Comparison of ENCODE assay signal across 18 cellular contexts in genomic region chr5:52995095-52995494, GRCh38.
"Had no signal": no experiment of that assay in that cellular context is flagged by ENCODE, and none has a peak within 500 bp of the region (broad histone marks: within the 10 kb centered on the region; RNA-seq: fewer than 3 reads in every experiment).

No MANE protein-coding gene starts in this region.

- DNase-seq: activated CD4-positive, alpha-beta T cell treated with anti-CD3 and anti-CD28 coated beads, Interleukin-2, amount 50 U/mL, for 48 hours; activated CD4-positive, CD25-positive, alpha-beta regulatory T cell; activated CD8-positive, alpha-beta memory T cell treated with anti-CD3 and anti-CD28 coated beads, Interleukin-2, amount 50 U/mL, for 48 hours; activated naive CD4-positive, alpha-beta T cell; colonic mucosa; effector CD4-positive, alpha-beta T cell; foreskin melanocyte; head of caudate nucleus; left ventricle myocardium inferior; ovary; stimulated activated CD4-positive, alpha-beta T cell treated with anti-CD3 and anti-CD28 coated beads, Interleukin-4, amount 100 ng/mL, for 24 hours; tibial artery had no signal

- H3K4me3 ChIP-seq: ascending aorta, colonic mucosa, left ventricle myocardium inferior, neural progenitor cell, ovary, tibial artery, vagina had no signal

- H3K4me1 ChIP-seq: ascending aorta, colonic mucosa had no signal

- H3K9ac ChIP-seq: neural progenitor cell had no signal

- H3K27ac ChIP-seq: ascending aorta, colonic mucosa, left ventricle myocardium inferior, neural progenitor cell, ovary, tibial artery, vagina had no signal

- H2AFZ ChIP-seq: neural progenitor cell had no signal

- H3K9me3 ChIP-seq: ascending aorta, colonic mucosa, left ventricle myocardium inferior, ovary, tibial artery, vagina had no signal

- H3K4me2 ChIP-seq: neural progenitor cell had no signal

- H3K36me3 ChIP-seq: ascending aorta, colonic mucosa, left ventricle myocardium inferior, neural progenitor cell, ovary, tibial artery, vagina had no signal

- H3K27me3 ChIP-seq: ascending aorta, colonic mucosa, ovary, tibial artery, vagina had no signal

- FAIRE-seq: endothelial cell of umbilical vein, islet of Langerhans, TTC549 had no signal
